Comparison of ENCODE assay signal across 31 cellular contexts in the genomic region with DNA sequence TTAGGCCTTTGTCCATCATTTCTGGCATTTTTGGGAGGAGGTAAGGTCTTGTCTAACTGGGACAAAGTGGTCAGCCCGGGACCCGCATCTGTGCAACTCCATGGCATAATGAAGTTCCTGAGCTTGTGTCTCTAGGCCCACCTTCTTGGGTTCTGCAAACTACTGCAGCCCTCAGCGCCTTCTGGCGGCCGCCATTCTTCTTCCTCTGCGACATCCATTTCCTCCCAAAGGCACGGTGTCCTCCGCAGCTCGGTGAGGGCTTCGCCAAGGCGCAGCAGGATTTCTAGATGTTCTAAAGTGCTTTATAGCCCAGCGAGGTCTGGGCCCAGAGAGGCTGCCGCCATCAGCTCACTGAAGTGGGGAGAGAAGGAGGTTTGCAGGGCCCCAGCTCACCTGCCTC.
"Had no signal": no experiment of that assay in that cellular context is flagged by ENCODE, and none has a peak within 500 bp of the region (broad histone marks: within the 10 kb centered on the region; RNA-seq: fewer than 3 reads in every experiment).

No MANE protein-coding gene starts in this region.

- H3K9me3 Mint-ChIP-seq: activated CD4-positive, alpha-beta memory T cell treated with anti-CD3 and anti-CD28 coated beads for 36 hours; activated naive CD4-positive, alpha-beta T cell treated with anti-CD3 and anti-CD28 coated beads for 36 hours; activated naive CD4-positive, alpha-beta T cell treated with anti-CD3 and anti-CD28 coated beads, Interleukin-2, amount 50 U/mL, for 24 hours; activated naive CD8-positive, alpha-beta T cell treated with anti-CD3 and anti-CD28 coated beads for 36 hours; activated naive CD8-positive, alpha-beta T cell treated with anti-CD3 and anti-CD28 coated beads, Interleukin-2, amount 50 U/mL, for 24 hours; activated T-helper 1 cell treated with anti-CD3 and anti-CD28 coated beads, Interleukin-12 subunit alpha, Interleukin-12 subunit beta, Interleukin-2, Interleukin-4 antibody, amounts not matched to agents 30 ng/mL and 10 ng/mL and 1 ng/mL, durations not matched to agents 14 hours and 24 hours and 36 hours; activated T-helper 2 cell treated with anti-CD3 and anti-CD28 coated beads, Interferon-gamma antibody, Interleukin-2, Interleukin-4, amounts not matched to agents 10 μg/mL and 5 μg/mL and 100 μg/mL, durations not matched to agents 14 hours and 24 hours and 36 hours; effector memory CD8-positive, alpha-beta T cell; T-helper 2 cell treated with Interferon-gamma antibody and Interleukin-4, amounts not matched to agents 5 μg/mL and 100 μg/mL, for 36 hours had no signal

- H3K27ac ChIP-seq: adrenal gland, body of pancreas, epithelial cell of prostate, esophagus squamous epithelium, gastroesophageal sphincter had no signal

- H3K27ac Mint-ChIP-seq: activated CD4-positive, alpha-beta memory T cell treated with anti-CD3 and anti-CD28 coated beads for 36 hours; activated CD8-positive, alpha-beta memory T cell treated with anti-CD3 and anti-CD28 coated beads, Interleukin-2, amount 10 ng/mL, durations not matched to agents 7 days and 5 days; activated CD8-positive, alpha-beta T cell treated with anti-CD3 and anti-CD28 coated beads, Interleukin-2, amount 10 ng/mL, durations not matched to agents 7 days and 5 days; activated naive CD4-positive, alpha-beta T cell treated with anti-CD3 and anti-CD28 coated beads for 36 hours; activated naive CD4-positive, alpha-beta T cell treated with anti-CD3 and anti-CD28 coated beads, Interleukin-2, amount 50 U/mL, for 24 hours; activated naive CD8-positive, alpha-beta T cell treated with anti-CD3 and anti-CD28 coated beads for 36 hours; activated naive CD8-positive, alpha-beta T cell treated with anti-CD3 and anti-CD28 coated beads, Interleukin-2, amount 50 U/mL, for 24 hours; activated T-helper 1 cell treated with anti-CD3 and anti-CD28 coated beads, Interleukin-12 subunit alpha, Interleukin-12 subunit beta, Interleukin-2, Interleukin-4 antibody, amounts not matched to agents 30 ng/mL and 10 ng/mL and 1 ng/mL, durations not matched to agents 14 hours and 24 hours and 36 hours; activated T-helper 2 cell treated with anti-CD3 and anti-CD28 coated beads, Interferon-gamma antibody, Interleukin-2, Interleukin-4, amounts not matched to agents 10 μg/mL and 5 μg/mL and 100 μg/mL, durations not matched to agents 14 hours and 24 hours and 36 hours; effector memory CD8-positive, alpha-beta T cell; T-helper 17 cell; T-helper 2 cell treated with Interferon-gamma antibody and Interleukin-4, amounts not matched to agents 5 μg/mL and 100 μg/mL, for 36 hours had no signal

- H3K36me3 ChIP-seq: adrenal gland, esophagus squamous epithelium, gastroesophageal sphincter had no signal

- ATAC-seq: activated CD8-positive, alpha-beta memory T cell treated with anti-CD3 and anti-CD28 coated beads, Interleukin-2, amount 10 ng/mL, durations not matched to agents 7 days and 5 days; activated CD8-positive, alpha-beta T cell treated with anti-CD3 and anti-CD28 coated beads, Interleukin-2, amount 10 ng/mL, durations not matched to agents 7 days and 5 days; activated naive CD8-positive, alpha-beta T cell treated with anti-CD3 and anti-CD28 coated beads, Interleukin-2, amount 50 U/mL, for 24 hours; body of pancreas; effector memory CD8-positive, alpha-beta T cell; gastroesophageal sphincter; T-helper 17 cell had no signal

- H3K4me3 Mint-ChIP-seq: activated CD4-positive, alpha-beta memory T cell treated with anti-CD3 and anti-CD28 coated beads for 36 hours; activated CD8-positive, alpha-beta memory T cell treated with anti-CD3 and anti-CD28 coated beads, Interleukin-2, amount 10 ng/mL, durations not matched to agents 7 days and 5 days; activated CD8-positive, alpha-beta T cell treated with anti-CD3 and anti-CD28 coated beads, Interleukin-2, amount 10 ng/mL, durations not matched to agents 7 days and 5 days; activated naive CD4-positive, alpha-beta T cell treated with anti-CD3 and anti-CD28 coated beads for 36 hours; activated naive CD4-positive, alpha-beta T cell treated with anti-CD3 and anti-CD28 coated beads, Interleukin-2, amount 50 U/mL, for 24 hours; activated naive CD8-positive, alpha-beta T cell treated with anti-CD3 and anti-CD28 coated beads for 36 hours; activated naive CD8-positive, alpha-beta T cell treated with anti-CD3 and anti-CD28 coated beads, Interleukin-2, amount 50 U/mL, for 24 hours; activated T-helper 1 cell treated with anti-CD3 and anti-CD28 coated beads, Interleukin-12 subunit alpha, Interleukin-12 subunit beta, Interleukin-2, Interleukin-4 antibody, amounts not matched to agents 30 ng/mL and 10 ng/mL and 1 ng/mL, durations not matched to agents 14 hours and 24 hours and 36 hours; effector memory CD8-positive, alpha-beta T cell; T-helper 17 cell; T-helper 2 cell treated with Interferon-gamma antibody and Interleukin-4, amounts not matched to agents 5 μg/mL and 100 μg/mL, for 36 hours had no signal

- H3K9me3 ChIP-seq: adrenal gland, body of pancreas, esophagus squamous epithelium, gastroesophageal sphincter had no signal

- H3K36me3 Mint-ChIP-seq: activated CD4-positive, alpha-beta memory T cell treated with anti-CD3 and anti-CD28 coated beads for 36 hours; activated CD8-positive, alpha-beta memory T cell treated with anti-CD3 and anti-CD28 coated beads, Interleukin-2, amount 10 ng/mL, durations not matched to agents 7 days and 5 days; activated naive CD4-positive, alpha-beta T cell treated with anti-CD3 and anti-CD28 coated beads, Interleukin-2, amount 50 U/mL, for 24 hours; activated naive CD8-positive, alpha-beta T cell treated with anti-CD3 and anti-CD28 coated beads for 36 hours had no signal

- H3K4me1 ChIP-seq: adrenal gland, body of pancreas, esophagus squamous epithelium, gastroesophageal sphincter had no signal

- DNase-seq: activated CD4-positive, alpha-beta memory T cell treated with anti-CD3 and anti-CD28 coated beads for 36 hours; activated CD4-positive, alpha-beta T cell treated with anti-CD3 and anti-CD28 coated beads for 48 hours; activated CD8-positive, alpha-beta memory T cell treated with anti-CD3 and anti-CD28 coated beads, Interleukin-2, amount 10 ng/mL, durations not matched to agents 7 days and 5 days; activated CD8-positive, alpha-beta memory T cell treated with anti-CD3 and anti-CD28 coated beads, Interleukin-2, amount 50 U/mL, for 4 hours; activated CD8-positive, alpha-beta T cell treated with anti-CD3 and anti-CD28 coated beads, Interleukin-2, amount 10 ng/mL, durations not matched to agents 7 days and 5 days; activated effector memory CD4-positive, alpha-beta T cell treated with anti-CD3 and anti-CD28 coated beads, Interleukin-2, amount 50 U/mL, for 16 hours; activated naive CD4-positive, alpha-beta T cell treated with anti-CD3 and anti-CD28 coated beads for 36 hours; activated naive CD8-positive, alpha-beta T cell treated with anti-CD3 and anti-CD28 coated beads for 36 hours; activated naive CD8-positive, alpha-beta T cell treated with anti-CD3 and anti-CD28 coated beads, Interleukin-2, amount 50 U/mL, for 24 hours; activated T-cell treated with anti-CD3 and anti-CD28 coated beads, Interleukin-2, amount 50 U/mL, for 1 hour; activated T-cell treated with anti-CD3 and anti-CD28 coated beads, Interleukin-2, amount 50 U/mL, for 48 hours; adrenal gland; amygdala; aorta; body of pancreas; caudate nucleus; cortex of kidney; dermis blood vessel endothelial cell; effector CD4-positive, alpha-beta T cell; effector memory CD8-positive, alpha-beta T cell; esophagus squamous epithelium; foreskin melanocyte; T-helper 1 cell; T-helper 17 cell; T1000 had no signal

- H3K4me1 Mint-ChIP-seq: activated CD8-positive, alpha-beta memory T cell treated with anti-CD3 and anti-CD28 coated beads, Interleukin-2, amount 10 ng/mL, durations not matched to agents 7 days and 5 days; activated naive CD4-positive, alpha-beta T cell treated with anti-CD3 and anti-CD28 coated beads, Interleukin-2, amount 50 U/mL, for 24 hours; activated naive CD8-positive, alpha-beta T cell treated with anti-CD3 and anti-CD28 coated beads for 36 hours; activated naive CD8-positive, alpha-beta T cell treated with anti-CD3 and anti-CD28 coated beads, Interleukin-2, amount 50 U/mL, for 24 hours; T-helper 17 cell had no signal

- H3K27me3 ChIP-seq: adrenal gland, body of pancreas, gastroesophageal sphincter had no signal

- H3K4me3 ChIP-seq: adrenal gland, body of pancreas, esophagus squamous epithelium, gastroesophageal sphincter had no signal
